Comparison of ENCODE assay signal across 8 cellular contexts in the genomic region with DNA sequence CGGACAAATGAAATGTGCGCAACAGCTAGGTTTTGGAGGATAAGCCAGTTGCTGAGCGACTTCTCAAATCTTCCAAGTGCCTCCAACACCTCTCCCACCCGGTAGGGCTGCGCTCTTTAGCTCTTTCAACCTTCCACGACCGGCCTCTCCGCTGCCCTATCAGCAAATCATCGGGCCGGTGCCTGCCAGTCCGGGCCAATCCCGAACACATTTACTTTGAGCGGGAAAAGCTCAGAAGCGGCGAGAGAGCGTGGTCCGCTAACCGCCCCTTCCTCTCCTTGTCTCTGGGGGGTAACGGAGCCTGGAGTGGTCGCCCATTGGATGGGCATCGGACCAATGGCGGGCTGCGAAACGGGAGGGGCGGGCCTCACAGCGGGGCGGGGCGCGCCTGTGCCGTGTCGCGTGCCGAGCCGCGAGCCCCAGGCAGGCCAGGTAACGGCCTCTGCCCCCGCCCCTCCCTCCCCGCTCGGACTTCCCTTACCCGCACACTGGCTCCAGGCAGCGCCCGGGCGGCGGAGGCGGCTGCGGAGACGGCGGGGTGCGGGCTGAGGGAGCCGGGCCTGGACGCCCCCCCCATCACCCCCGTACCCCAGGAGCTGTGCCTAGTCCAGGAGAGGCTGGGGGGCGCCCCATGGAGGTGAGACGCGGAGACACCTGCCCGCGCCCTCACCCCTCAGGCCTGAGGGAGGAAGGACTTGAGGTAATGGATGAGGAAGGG. TPM values are rescaled to one million over a fixed set of nuclear protein-coding genes. Genes with fewer than 3 reads are reported as not detected.
DNase-seq lines count a peak whose midpoint lies in the region; ATAC-seq and TF ChIP-seq lines count a peak whose summit lies in the region.

A gene (plus strand): TSS at position 486 of the 718 bp plus-strand sequence. CDS start 146 bp downstream, at position 632.

- H3K27ac Mint-ChIP-seq in activated T-helper 2 cell treated with anti-CD3 and anti-CD28 coated beads, Interferon-gamma antibody, Interleukin-2, Interleukin-4, amounts not matched to agents 10 μg/mL and 5 μg/mL and 100 μg/mL, durations not matched to agents 14 hours and 24 hours and 36 hours, result no peak within 1 kb of the TSS
- H3K27ac Mint-ChIP-seq in stimulated activated memory B cell treated with anti-CD40 and anti-IgM and Interleukin-4, amounts not matched to agents 10 μg/mL and 1 μg/mL and 100 μg/mL, for 72 hours, result no peak within 1 kb of the TSS

- intact Hi-C loops in activated T-helper 2 cell treated with anti-CD3 and anti-CD28 coated beads, Interferon-gamma antibody, Interleukin-2, Interleukin-4, amounts not matched to agents 10 μg/mL and 5 μg/mL and 100 μg/mL, durations not matched to agents 14 hours and 24 hours and 36 hours (cut with micrococcal nuclease), result loop anchor here (5.0 kb wide), 1 partner anchor 99 kb away; a partner anchor contains a TSS

- peaks cover 5% of the 10 kb centered on the region for H3K4me1 Mint-ChIP-seq in activated T-helper 2 cell treated with anti-CD3 and anti-CD28 coated beads, Interferon-gamma antibody, Interleukin-2, Interleukin-4, amounts not matched to agents 10 μg/mL and 5 μg/mL and 100 μg/mL, durations not matched to agents 14 hours and 24 hours and 36 hours (ENCODE audit: low read depth)
- H3K4me1 Mint-ChIP-seq in stimulated activated memory B cell treated with anti-CD40 and anti-IgM and Interleukin-4, amounts not matched to agents 10 μg/mL and 1 μg/mL and 100 μg/mL, for 72 hours, result no peaks in the 10 kb centered on the region

- TF ChIP-seq POLR2A in GM18505 (IDR thresholded peaks at IDR 0.05; ENCODE audit: borderline replicate concordance, extremely low read depth, insufficient read depth, insufficient read length), result no peak

- H3K27me3 Mint-ChIP-seq in activated T-helper 2 cell treated with anti-CD3 and anti-CD28 coated beads, Interferon-gamma antibody, Interleukin-2, Interleukin-4, amounts not matched to agents 10 μg/mL and 5 μg/mL and 100 μg/mL, durations not matched to agents 14 hours and 24 hours and 36 hours (ENCODE audit: low read depth), result peaks cover 26% of the 10 kb centered on the region
- peaks cover 58% of the 10 kb centered on the region for H3K27me3 Mint-ChIP-seq in stimulated activated memory B cell treated with anti-CD40 and anti-IgM and Interleukin-4, amounts not matched to agents 10 μg/mL and 1 μg/mL and 100 μg/mL, for 72 hours

- no peaks in the 10 kb centered on the region for H3K36me3 Mint-ChIP-seq in activated T-helper 2 cell treated with anti-CD3 and anti-CD28 coated beads, Interferon-gamma antibody, Interleukin-2, Interleukin-4, amounts not matched to agents 10 μg/mL and 5 μg/mL and 100 μg/mL, durations not matched to agents 14 hours and 24 hours and 36 hours (ENCODE audit: low read depth)
- H3K36me3 Mint-ChIP-seq in stimulated activated memory B cell treated with anti-CD40 and anti-IgM and Interleukin-4, amounts not matched to agents 10 μg/mL and 1 μg/mL and 100 μg/mL, for 72 hours, result no peaks in the 10 kb centered on the region

- H3K36me3 ChIP-seq in kidney epithelial cell (ENCODE audit: control insufficient read depth, insufficient read depth, low read length), result no peaks in the 10 kb centered on the region

- ATAC-seq in stimulated activated memory B cell treated with anti-CD40 and anti-IgM and Interleukin-4, amounts not matched to agents 10 μg/mL and 1 μg/mL and 100 μg/mL, for 72 hours, result peak; percentile 67
- no peak for ATAC-seq in GM18505 (IDR thresholded peaks at IDR 0.05; ENCODE audit: unreplicated experiment)

- TF ChIP-seq CTCF in kidney epithelial cell (IDR thresholded peaks at IDR 0.05; ENCODE audit: insufficient read depth, low read length, poor library complexity, severe bottlenecking), result peak; percentile 24

- peak within 1 kb of the TSS; percentile 72 for H3K4me3 Mint-ChIP-seq in activated T-helper 2 cell treated with anti-CD3 and anti-CD28 coated beads, Interferon-gamma antibody, Interleukin-2, Interleukin-4, amounts not matched to agents 10 μg/mL and 5 μg/mL and 100 μg/mL, durations not matched to agents 14 hours and 24 hours and 36 hours (ENCODE audit: low read depth)
- peak within 1 kb of the TSS; percentile 66 for H3K4me3 Mint-ChIP-seq in stimulated activated memory B cell treated with anti-CD40 and anti-IgM and Interleukin-4, amounts not matched to agents 10 μg/mL and 1 μg/mL and 100 μg/mL, for 72 hours

- no peaks in the 10 kb centered on the region for H3K9me3 Mint-ChIP-seq in activated T-helper 2 cell treated with anti-CD3 and anti-CD28 coated beads, Interferon-gamma antibody, Interleukin-2, Interleukin-4, amounts not matched to agents 10 μg/mL and 5 μg/mL and 100 μg/mL, durations not matched to agents 14 hours and 24 hours and 36 hours
- no peaks in the 10 kb centered on the region for H3K9me3 Mint-ChIP-seq in stimulated activated memory B cell treated with anti-CD40 and anti-IgM and Interleukin-4, amounts not matched to agents 10 μg/mL and 1 μg/mL and 100 μg/mL, for 72 hours

- H3K4me3 ChIP-seq in GM08714 (ENCODE audit: low read length) (peak within 1 kb of the TSS; percentile 29; the same call in 1 of the 2 replicates), kidney epithelial cell (ENCODE audit: low read depth, low read length) (peak within 1 kb of the TSS; percentile 23)

- peak; percentile 87 for DNase-seq in NCI-H2227 (lab: John Stamatoyannopoulos, UW; ENCODE audit: unreplicated experiment)
- DNase-seq in activated T-helper 2 cell treated with anti-CD3 and anti-CD28 coated beads, Interferon-gamma antibody, Interleukin-2, Interleukin-4, amounts not matched to agents 10 μg/mL and 5 μg/mL and 100 μg/mL, durations not matched to agents 14 hours and 24 hours and 36 hours (ENCODE audit: low spot score), result peak; percentile 25
- DNase-seq in kidney epithelial cell (ENCODE audit: low read depth), result no peak
- no peak for DNase-seq in activated gamma-delta T cell (lab: John Stamatoyannopoulos, UW)
- DNase-seq in cerebellum (ENCODE audit: low spot score), result no peak

- H3K27me3 ChIP-seq in kidney epithelial cell (ENCODE audit: control insufficient read depth, insufficient read depth, low read length), result peaks cover 14% of the 10 kb centered on the region

RNA-seq across cellular contexts. Expression of the gene that starts here (rescaled TPM):
- total RNA-seq in activated T-helper 2 cell treated with anti-CD3 and anti-CD28 coated beads, Interferon-gamma antibody, Interleukin-2, Interleukin-4, amounts not matched to agents 10 μg/mL and 5 μg/mL and 100 μg/mL, durations not matched to agents 14 hours and 24 hours and 36 hours, result 0.37 and 1.3 TPM in 2 replicates
- 3.8 and 5.6 TPM in 2 replicates for total RNA-seq in kidney epithelial cell
- total RNA-seq in cerebellum, result not detected

Comparison
In these comparisons a context has a peak if more than half of its experiments do, and no peak if none do; other contexts are left out.
1. DNase-seq: peak in NCI-H2227 (single experiment) and activated T-helper 2 cell treated with anti-CD3 and anti-CD28 coated beads, Interferon-gamma antibody, Interleukin-2, Interleukin-4, amounts not matched to agents 10 μg/mL and 5 μg/mL and 100 μg/mL, durations not matched to agents 14 hours and 24 hours and 36 hours (single experiment); none in kidney epithelial cell (single experiment), activated gamma-delta T cell (single experiment) and cerebellum (single experiment).